Comparison of ENCODE assay signal across 1 cellular context in the genomic region with DNA sequence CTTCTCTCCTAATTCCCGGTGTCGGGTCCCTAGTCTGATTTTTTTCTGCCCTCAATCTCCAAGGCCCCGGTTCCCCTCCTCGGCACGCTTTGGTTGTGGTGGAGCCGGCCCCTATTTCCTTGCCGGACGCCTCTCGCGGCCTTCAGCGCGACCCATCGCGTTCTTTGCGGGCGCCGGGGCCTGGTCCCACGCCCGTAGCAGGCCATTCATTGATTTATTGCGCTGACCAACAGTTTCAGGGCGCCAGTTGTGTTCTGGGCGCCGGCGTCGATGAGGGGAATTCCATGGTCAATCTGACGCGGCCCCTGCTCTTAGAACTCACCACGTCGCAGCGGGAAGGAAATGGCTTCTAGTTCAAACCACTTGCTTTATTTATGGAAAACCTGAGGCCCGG.
TF ChIP-seq lines count a peak whose summit lies in the region.

No MANE protein-coding gene starts in this region.

TF ChIP-seq in HEK293, 187 proteins besides CTCF, POLR2A, EP300 and RAD21 (continued from another document):
- TF ChIP-seq, protein P1, sequence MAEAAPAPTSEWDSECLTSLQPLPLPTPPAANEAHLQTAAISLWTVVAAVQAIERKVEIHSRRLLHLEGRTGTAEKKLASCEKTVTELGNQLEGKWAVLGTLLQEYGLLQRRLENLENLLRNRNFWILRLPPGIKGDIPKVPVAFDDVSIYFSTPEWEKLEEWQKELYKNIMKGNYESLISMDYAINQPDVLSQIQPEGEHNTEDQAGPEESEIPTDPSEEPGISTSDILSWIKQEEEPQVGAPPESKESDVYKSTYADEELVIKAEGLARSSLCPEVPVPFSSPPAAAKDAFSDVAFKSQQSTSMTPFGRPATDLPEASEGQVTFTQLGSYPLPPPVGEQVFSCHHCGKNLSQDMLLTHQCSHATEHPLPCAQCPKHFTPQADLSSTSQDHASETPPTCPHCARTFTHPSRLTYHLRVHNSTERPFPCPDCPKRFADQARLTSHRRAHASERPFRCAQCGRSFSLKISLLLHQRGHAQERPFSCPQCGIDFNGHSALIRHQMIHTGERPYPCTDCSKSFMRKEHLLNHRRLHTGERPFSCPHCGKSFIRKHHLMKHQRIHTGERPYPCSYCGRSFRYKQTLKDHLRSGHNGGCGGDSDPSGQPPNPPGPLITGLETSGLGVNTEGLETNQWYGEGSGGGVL (tag by site-specific recombination; IDR thresholded peaks at IDR 0.05): no peak
- TF ChIP-seq ZNF239 (tag by site-specific recombination; IDR thresholded peaks at IDR 0.05): no peak
- TF ChIP-seq, protein P2, sequence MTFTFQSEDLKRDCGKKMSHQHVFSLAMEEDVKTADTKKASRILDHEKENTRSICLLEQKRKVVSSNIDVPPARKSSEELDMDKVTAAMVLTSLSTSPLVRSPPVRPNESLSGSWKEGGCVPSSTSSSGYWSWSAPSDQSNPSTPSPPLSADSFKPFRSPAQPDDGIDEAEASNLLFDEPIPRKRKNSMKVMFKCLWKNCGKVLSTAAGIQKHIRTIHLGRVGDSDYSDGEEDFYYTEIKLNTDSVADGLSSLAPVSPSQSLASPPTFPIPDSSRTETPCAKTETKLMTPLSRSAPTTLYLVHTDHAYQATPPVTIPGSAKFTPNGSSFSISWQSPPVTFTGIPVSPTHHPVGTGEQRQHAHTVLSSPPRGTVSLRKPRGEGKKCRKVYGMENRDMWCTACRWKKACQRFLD (tag by site-specific recombination; IDR thresholded peaks at IDR 0.05): no peak
- TF ChIP-seq, protein P3, sequence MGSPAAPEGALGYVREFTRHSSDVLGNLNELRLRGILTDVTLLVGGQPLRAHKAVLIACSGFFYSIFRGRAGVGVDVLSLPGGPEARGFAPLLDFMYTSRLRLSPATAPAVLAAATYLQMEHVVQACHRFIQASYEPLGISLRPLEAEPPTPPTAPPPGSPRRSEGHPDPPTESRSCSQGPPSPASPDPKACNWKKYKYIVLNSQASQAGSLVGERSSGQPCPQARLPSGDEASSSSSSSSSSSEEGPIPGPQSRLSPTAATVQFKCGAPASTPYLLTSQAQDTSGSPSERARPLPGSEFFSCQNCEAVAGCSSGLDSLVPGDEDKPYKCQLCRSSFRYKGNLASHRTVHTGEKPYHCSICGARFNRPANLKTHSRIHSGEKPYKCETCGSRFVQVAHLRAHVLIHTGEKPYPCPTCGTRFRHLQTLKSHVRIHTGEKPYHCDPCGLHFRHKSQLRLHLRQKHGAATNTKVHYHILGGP (tag by site-specific recombination; IDR thresholded peaks at IDR 0.05): no peak
- TF ChIP-seq ZNF335 (tag by site-specific recombination; conservative IDR thresholded peaks at IDR 0.05): peak; percentile 7; the same call in 1 of the 2 replicates
- TF ChIP-seq, protein P4, sequence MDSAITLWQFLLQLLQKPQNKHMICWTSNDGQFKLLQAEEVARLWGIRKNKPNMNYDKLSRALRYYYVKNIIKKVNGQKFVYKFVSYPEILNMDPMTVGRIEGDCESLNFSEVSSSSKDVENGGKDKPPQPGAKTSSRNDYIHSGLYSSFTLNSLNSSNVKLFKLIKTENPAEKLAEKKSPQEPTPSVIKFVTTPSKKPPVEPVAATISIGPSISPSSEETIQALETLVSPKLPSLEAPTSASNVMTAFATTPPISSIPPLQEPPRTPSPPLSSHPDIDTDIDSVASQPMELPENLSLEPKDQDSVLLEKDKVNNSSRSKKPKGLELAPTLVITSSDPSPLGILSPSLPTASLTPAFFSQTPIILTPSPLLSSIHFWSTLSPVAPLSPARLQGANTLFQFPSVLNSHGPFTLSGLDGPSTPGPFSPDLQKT (IDR thresholded peaks at IDR 0.05; ENCODE audit: borderline replicate concordance, low read depth, low read length): no peak
- no peak for TF ChIP-seq HOXA7 (CRISPR knock-in tag; IDR thresholded peaks at IDR 0.05; ENCODE audit: borderline replicate concordance)
- no peak; the same call in 1 of the 2 replicates for TF ChIP-seq ZNF600 (tag by site-specific recombination; IDR thresholded peaks at IDR 0.05)
- TF ChIP-seq ZBTB1 (tag by site-specific recombination; IDR thresholded peaks at IDR 0.05): no peak
- TF ChIP-seq, protein P5, sequence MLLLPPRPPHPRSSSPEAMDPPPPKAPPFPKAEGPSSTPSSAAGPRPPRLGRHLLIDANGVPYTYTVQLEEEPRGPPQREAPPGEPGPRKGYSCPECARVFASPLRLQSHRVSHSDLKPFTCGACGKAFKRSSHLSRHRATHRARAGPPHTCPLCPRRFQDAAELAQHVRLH (tag by site-specific recombination; IDR thresholded peaks at IDR 0.05): no peak
- TF ChIP-seq, protein P6, sequence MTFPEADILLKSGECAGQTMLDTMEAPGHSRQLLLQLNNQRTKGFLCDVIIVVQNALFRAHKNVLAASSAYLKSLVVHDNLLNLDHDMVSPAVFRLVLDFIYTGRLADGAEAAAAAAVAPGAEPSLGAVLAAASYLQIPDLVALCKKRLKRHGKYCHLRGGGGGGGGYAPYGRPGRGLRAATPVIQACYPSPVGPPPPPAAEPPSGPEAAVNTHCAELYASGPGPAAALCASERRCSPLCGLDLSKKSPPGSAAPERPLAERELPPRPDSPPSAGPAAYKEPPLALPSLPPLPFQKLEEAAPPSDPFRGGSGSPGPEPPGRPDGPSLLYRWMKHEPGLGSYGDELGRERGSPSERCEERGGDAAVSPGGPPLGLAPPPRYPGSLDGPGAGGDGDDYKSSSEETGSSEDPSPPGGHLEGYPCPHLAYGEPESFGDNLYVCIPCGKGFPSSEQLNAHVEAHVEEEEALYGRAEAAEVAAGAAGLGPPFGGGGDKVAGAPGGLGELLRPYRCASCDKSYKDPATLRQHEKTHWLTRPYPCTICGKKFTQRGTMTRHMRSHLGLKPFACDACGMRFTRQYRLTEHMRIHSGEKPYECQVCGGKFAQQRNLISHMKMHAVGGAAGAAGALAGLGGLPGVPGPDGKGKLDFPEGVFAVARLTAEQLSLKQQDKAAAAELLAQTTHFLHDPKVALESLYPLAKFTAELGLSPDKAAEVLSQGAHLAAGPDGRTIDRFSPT (tag by site-specific recombination; IDR thresholded peaks at IDR 0.05): no peak
